In the genomic region with DNA sequence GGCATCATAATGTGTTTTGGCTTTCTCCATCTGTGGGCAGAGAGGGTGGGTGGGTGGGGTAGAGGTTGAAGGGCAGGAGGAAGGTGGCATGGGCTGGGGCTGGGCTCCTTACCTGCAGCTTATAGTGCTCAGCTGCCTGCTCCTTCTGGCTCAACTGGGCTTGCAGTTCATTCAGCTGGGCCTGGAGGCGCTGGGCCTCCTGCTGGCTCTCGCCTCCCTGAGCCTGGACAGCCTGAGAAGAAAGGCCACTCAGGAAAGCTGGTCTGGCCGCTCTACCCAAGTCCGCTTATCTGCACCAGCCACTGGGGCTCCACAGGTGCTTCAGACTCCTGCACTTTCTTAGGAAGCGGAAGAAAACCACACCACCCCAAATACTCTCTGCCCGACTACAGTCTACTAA, we compare ENCODE assay signal across 1 cellular context.
TF ChIP-seq lines count a peak whose summit lies in the region.

No MANE protein-coding gene starts in this region.

TF ChIP-seq in GM23338, 12 proteins besides CTCF, POLR2A, EP300 and RAD21 (continued from another document):
- TF ChIP-seq, protein P1, sequence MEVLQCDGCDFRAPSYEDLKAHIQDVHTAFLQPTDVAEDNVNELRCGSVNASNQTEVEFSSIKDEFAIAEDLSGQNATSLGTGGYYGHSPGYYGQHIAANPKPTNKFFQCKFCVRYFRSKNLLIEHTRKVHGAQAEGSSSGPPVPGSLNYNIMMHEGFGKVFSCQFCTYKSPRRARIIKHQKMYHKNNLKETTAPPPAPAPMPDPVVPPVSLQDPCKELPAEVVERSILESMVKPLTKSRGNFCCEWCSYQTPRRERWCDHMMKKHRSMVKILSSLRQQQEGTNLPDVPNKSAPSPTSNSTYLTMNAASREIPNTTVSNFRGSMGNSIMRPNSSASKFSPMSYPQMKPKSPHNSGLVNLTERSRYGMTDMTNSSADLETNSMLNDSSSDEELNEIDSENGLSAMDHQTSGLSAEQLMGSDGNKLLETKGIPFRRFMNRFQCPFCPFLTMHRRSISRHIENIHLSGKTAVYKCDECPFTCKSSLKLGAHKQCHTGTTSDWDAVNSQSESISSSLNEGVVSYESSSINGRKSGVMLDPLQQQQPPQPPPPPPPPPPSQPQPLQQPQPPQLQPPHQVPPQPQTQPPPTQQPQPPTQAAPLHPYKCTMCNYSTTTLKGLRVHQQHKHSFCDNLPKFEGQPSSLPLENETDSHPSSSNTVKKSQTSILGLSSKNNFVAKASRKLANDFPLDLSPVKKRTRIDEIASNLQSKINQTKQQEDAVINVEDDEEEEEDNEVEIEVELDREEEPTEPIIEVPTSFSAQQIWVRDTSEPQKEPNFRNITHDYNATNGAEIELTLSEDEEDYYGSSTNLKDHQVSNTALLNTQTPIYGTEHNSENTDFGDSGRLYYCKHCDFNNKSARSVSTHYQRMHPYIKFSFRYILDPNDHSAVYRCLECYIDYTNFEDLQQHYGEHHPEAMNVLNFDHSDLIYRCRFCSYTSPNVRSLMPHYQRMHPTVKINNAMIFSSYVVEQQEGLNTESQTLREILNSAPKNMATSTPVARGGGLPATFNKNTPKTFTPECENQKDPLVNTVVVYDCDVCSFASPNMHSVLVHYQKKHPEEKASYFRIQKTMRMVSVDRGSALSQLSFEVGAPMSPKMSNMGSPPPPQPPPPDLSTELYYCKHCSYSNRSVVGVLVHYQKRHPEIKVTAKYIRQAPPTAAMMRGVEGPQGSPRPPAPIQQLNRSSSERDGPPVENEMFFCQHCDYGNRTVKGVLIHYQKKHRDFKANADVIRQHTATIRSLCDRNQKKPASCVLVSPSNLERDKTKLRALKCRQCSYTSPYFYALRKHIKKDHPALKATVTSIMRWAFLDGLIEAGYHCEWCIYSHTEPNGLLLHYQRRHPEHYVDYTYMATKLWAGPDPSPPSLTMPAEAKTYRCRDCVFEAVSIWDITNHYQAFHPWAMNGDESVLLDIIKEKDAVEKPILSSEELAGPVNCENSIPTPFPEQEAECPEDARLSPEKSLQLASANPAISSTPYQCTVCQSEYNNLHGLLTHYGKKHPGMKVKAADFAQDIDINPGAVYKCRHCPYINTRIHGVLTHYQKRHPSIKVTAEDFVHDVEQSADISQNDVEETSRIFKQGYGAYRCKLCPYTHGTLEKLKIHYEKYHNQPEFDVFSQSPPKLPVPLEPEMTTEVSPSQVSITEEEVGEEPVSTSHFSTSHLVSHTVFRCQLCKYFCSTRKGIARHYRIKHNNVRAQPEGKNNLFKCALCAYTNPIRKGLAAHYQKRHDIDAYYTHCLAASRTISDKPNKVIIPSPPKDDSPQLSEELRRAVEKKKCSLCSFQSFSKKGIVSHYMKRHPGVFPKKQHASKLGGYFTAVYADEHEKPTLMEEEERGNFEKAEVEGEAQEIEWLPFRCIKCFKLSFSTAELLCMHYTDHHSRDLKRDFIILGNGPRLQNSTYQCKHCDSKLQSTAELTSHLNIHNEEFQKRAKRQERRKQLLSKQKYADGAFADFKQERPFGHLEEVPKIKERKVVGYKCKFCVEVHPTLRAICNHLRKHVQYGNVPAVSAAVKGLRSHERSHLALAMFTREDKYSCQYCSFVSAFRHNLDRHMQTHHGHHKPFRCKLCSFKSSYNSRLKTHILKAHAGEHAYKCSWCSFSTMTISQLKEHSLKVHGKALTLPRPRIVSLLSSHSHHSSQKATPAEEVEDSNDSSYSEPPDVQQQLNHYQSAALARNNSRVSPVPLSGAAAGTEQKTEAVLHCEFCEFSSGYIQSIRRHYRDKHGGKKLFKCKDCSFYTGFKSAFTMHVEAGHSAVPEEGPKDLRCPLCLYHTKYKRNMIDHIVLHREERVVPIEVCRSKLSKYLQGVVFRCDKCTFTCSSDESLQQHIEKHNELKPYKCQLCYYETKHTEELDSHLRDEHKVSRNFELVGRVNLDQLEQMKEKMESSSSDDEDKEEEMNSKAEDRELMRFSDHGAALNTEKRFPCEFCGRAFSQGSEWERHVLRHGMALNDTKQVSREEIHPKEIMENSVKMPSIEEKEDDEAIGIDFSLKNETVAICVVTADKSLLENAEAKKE (CRISPR knock-in tag; IDR thresholded peaks at IDR 0.05) = no peak
- TF ChIP-seq EZH2phosphoT487 (IDR thresholded peaks at IDR 0.05; ENCODE audit: unreplicated experiment) (no peak), JUNB (IDR thresholded peaks at IDR 0.05; ENCODE audit: unreplicated experiment) (no peak)
